10 cellular contexts compared by ENCODE assay signal in genomic region chr9:91191443-91192378, GRCh38.
DNase-seq lines count a peak whose midpoint lies in the region; ATAC-seq, FAIRE-seq and TF ChIP-seq lines count a peak whose summit lies in the region.
"Had no signal": no experiment of that assay in that cellular context is flagged by ENCODE, and none has a peak within 500 bp of the region (broad histone marks: within the 10 kb centered on the region; RNA-seq: fewer than 3 reads in every experiment).

No MANE protein-coding gene starts in this region.

- peak overlapping the region; percentile 80 to 94 for H3K27ac ChIP-seq in A549

- H3K4me1 ChIP-seq in A549 = peaks cover 39% of the 10 kb centered on the region
- peaks cover 16% of the 10 kb centered on the region for H3K4me1 ChIP-seq in HAP-1

- H3K4me3 ChIP-seq in A549 (no peak overlapping the region), HAP-1 (no peak overlapping the region)

- WGBS in A549 (ENCODE audit: missing lambda C conversion rate) = 97% methylated on average over 18 of the region's 18 CpGs

- H3K36me3 ChIP-seq in HAP-1 (replicated peaks) = no peaks in the 10 kb centered on the region

- in situ Hi-C loops in HAP-1 (cut with MboI; ENCODE audit: low sequenced_read_pairs) = no loop called here

- ATAC-seq in A549 (no peak), GM21423 (IDR thresholded peaks at IDR 0.05; ENCODE audit: unreplicated experiment) (peak; percentile 57), WTC11 (no peak)

- TF ChIP-seq EP300 in A549 (IDR thresholded peaks at IDR 0.05) = no peak

- CTCF ChIA-PET in A549 (lab: Yijun Ruan, JAX) (interaction anchor here (0.9 to 2.1 kb wide), 5 partner anchors 8 to 277 kb away, joined by 3 to 8 read pairs (median 4); partner anchors contain the start of gene NFIL3), WTC11 (lab: Charles Lee) (interaction anchor here (1.0 kb wide), 1 partner anchor 276 kb away, joined by 5 read pairs; no protein-coding TSS in a partner anchor)

- H3K4me2 ChIP-seq in A549 = peak overlapping the region; percentile 88

- TF ChIP-seq POLR2A in A549 (IDR thresholded peaks at IDR 0.05; ENCODE audit: low read length) = no peak

- FAIRE-seq in A549 (lab: Jason Lieb, UNC) = no peak

- DNase-seq in A549 (ENCODE audit: low read depth in 1 of 2, low spot score in 1 of 2) (no peak), WTC11 (ENCODE audit: low spot score) (no peak), mesothelial cell of epicardium (ENCODE audit: low spot score in 2 of 2, unreplicated experiment in 2 of 2) (no peak), occipital lobe (lab: John Stamatoyannopoulos, UW) (no peak), HAP-1 (ENCODE audit: low spot score in 2 of 2) (no peak), SKM-1 (lab: John Stamatoyannopoulos, UW; ENCODE audit: unreplicated experiment) (no peak), AG08395 (ENCODE audit: low spot score) (no peak)
- DNase-seq: amygdala, GDM1 had no signal

- H3K9me3 ChIP-seq in A549 (peaks cover 7% of the 10 kb centered on the region; the same call in 1 of the 3 replicates), HAP-1 (no peaks in the 10 kb centered on the region)

- H3K27me3 ChIP-seq in HAP-1 (ENCODE audit: low read depth) = no peaks in the 10 kb centered on the region

- peaks cover 12% of the 10 kb centered on the region for H3K36me3 Mint-ChIP-seq in WTC11
- no peaks in the 10 kb centered on the region for H3K36me3 Mint-ChIP-seq in mesothelial cell of epicardium

- H3K4me3 Mint-ChIP-seq in WTC11 (peak overlapping the region; percentile 2; the same call in 1 of the 2 replicates), mesothelial cell of epicardium (no peak overlapping the region)

- TF ChIP-seq RAD21 in A549 (conservative IDR thresholded peaks at IDR 0.05 in 1 of 2, IDR thresholded peaks at IDR 0.05 in 1 of 2) = no peak

- H3K27ac Mint-ChIP-seq in WTC11 (no peak overlapping the region; the same call in 1 of the 2 replicates), mesothelial cell of epicardium (peak overlapping the region; percentile 89)

- POLR2A ChIA-PET in A549 (lab: Yijun Ruan, JAX) (interaction anchor here (0.7 kb wide), 2 partner anchors 8 to 27 kb away, joined by 3 to 5 read pairs; no protein-coding TSS in a partner anchor), WTC11 (lab: Charles Lee) (no interaction called here)

- H3K9me3 Mint-ChIP-seq in WTC11 (peaks cover 13% of the 10 kb centered on the region), mesothelial cell of epicardium (peaks cover 8% of the 10 kb centered on the region)

- H3K4me1 Mint-ChIP-seq in WTC11 (peaks cover 15% of the 10 kb centered on the region), mesothelial cell of epicardium (peaks cover 28% of the 10 kb centered on the region)

- TF ChIP-seq CTCF in A549 (IDR thresholded peaks at IDR 0.05) (no peak), WTC11 (IDR thresholded peaks at IDR 0.05) (no peak), mesothelial cell of epicardium (IDR thresholded peaks at IDR 0.05; ENCODE audit: unreplicated experiment) (no peak)

- H3K27me3 Mint-ChIP-seq in WTC11 (ENCODE audit: low read depth) = peaks cover 38% of the 10 kb centered on the region
- no peaks in the 10 kb centered on the region for H3K27me3 Mint-ChIP-seq in mesothelial cell of epicardium (ENCODE audit: low read depth)

TF ChIP-seq in A549, 52 proteins besides CTCF, POLR2A, EP300 and RAD21:
- TF ChIP-seq POLR2AphosphoS2 (conservative IDR thresholded peaks at IDR 0.05; ENCODE audit: low read length) = no peak
- TF ChIP-seq RCOR1 (IDR thresholded peaks at IDR 0.05; ENCODE audit: low read depth, low read length) = no peak
- no peak for TF ChIP-seq HOXB5 (CRISPR knock-in tag; IDR thresholded peaks at IDR 0.05)

TF ChIP-seq in WTC11, 78 proteins besides CTCF, POLR2A, EP300 and RAD21 (continues in another document):
- no peak for TF ChIP-seq PRRX2 (CRISPR knock-in tag; IDR thresholded peaks at IDR 0.05)
- TF ChIP-seq HMGA2 (CRISPR knock-in tag; IDR thresholded peaks at IDR 0.05) = no peak
- TF ChIP-seq ZNF281 (CRISPR knock-in tag; IDR thresholded peaks at IDR 0.05) = no peak
- no peak for TF ChIP-seq SP1 (CRISPR knock-in tag; conservative IDR thresholded peaks at IDR 0.05)
- TF ChIP-seq CBFB (CRISPR knock-in tag; IDR thresholded peaks at IDR 0.05; ENCODE audit: low read depth) = no peak
- no peak for TF ChIP-seq ZNF416 (CRISPR knock-in tag; IDR thresholded peaks at IDR 0.05)
- no peak for TF ChIP-seq STAT6 (CRISPR knock-in tag; conservative IDR thresholded peaks at IDR 0.05; ENCODE audit: low read depth)
- no peak for TF ChIP-seq NR1H2 (CRISPR knock-in tag; IDR thresholded peaks at IDR 0.05)
- TF ChIP-seq CREM (CRISPR knock-in tag; IDR thresholded peaks at IDR 0.05) = no peak
- no peak for TF ChIP-seq SMAD3 (CRISPR knock-in tag; IDR thresholded peaks at IDR 0.05; ENCODE audit: borderline replicate concordance)
- TF ChIP-seq E2F5 (CRISPR knock-in tag; IDR thresholded peaks at IDR 0.05) = no peak
- no peak for TF ChIP-seq ELF4 (CRISPR knock-in tag; IDR thresholded peaks at IDR 0.05; ENCODE audit: low read depth)
